ENCODE assay signal across 8 cellular contexts in genomic region chr7:44847509-44847919, GRCh38. TPM values are rescaled to one million over a fixed set of nuclear protein-coding genes. Genes with fewer than 3 reads are reported as not detected.
DNase-seq lines count a peak whose midpoint lies in the region; ATAC-seq and TF ChIP-seq lines count a peak whose summit lies in the region.

No MANE protein-coding gene starts in this region.

- peak overlapping the region; percentile 92 for H3K4me3 Mint-ChIP-seq in CD8-positive, alpha-beta T cell

- H3K27ac ChIP-seq in CD8-positive, alpha-beta T cell (ENCODE audit: low read depth, low read length), result peak overlapping the region; percentile 99

- peak overlapping the region; percentile 59 for H3K4me3 ChIP-seq in CD8-positive, alpha-beta T cell (ENCODE audit: low read depth, low read length)

- no peaks in the 10 kb centered on the region for H3K36me3 ChIP-seq in CD8-positive, alpha-beta T cell (ENCODE audit: insufficient read depth, low read length)

- peaks cover 30% of the 10 kb centered on the region for H3K4me1 ChIP-seq in CD8-positive, alpha-beta T cell (ENCODE audit: insufficient read depth, low read length)

- intact Hi-C loops in CD8-positive, alpha-beta T cell (cut with DNase I, micrococcal nuclease), result loop anchor here (1.0 to 5.0 kb wide), 7 partner anchors 99 to 357 kb away; partner anchors contain the start of genes MYO1G (in 1 of the 2), NUDCD3 (in 1 of the 2), TBRG4 (in 1 of the 2) and TMED4 (in 1 of the 2)

- peak overlapping the region; percentile 96 for H3K27ac Mint-ChIP-seq in CD8-positive, alpha-beta T cell

- DNase-seq in CD8-positive, alpha-beta T cell, result peak; percentile 75 to 92 (median 84)
- peak; percentile 81 for DNase-seq in NK-92 treated with Interleukin-12 subunit alpha and Interleukin-12 subunit beta, amount 100 ng/mL, for 24 hours (lab: John Stamatoyannopoulos, UW)
- DNase-seq in activated CD8-positive, alpha-beta memory T cell treated with anti-CD3 and anti-CD28 coated beads, Interleukin-2, amount 50 U/mL, for 48 hours, result peak; percentile 90
- DNase-seq in epidermal melanocyte (ENCODE audit: insufficient read length, low spot score) (peak; percentile 82), middle frontal gyrus (ENCODE audit: extremely low spot score, low spot score) (peak; percentile 77)
- DNase-seq in stimulated activated CD8-positive, alpha-beta memory T cell treated with anti-CD3 and anti-CD28 coated beads, Interleukin-2, amount 100 ng/mL, for 1 hour (ENCODE audit: low read depth in 2 of 2), result peak; percentile 69 to 74

- POLR2A ChIA-PET in CD8-positive, alpha-beta T cell (lab: Charles Lee), result interaction anchor here (1.0 to 4.4 kb wide), 11 partner anchors 10 to 274 kb away, joined by 4 to 37 read pairs (median 12); partner anchors contain the start of genes DDX56, OGDH, PURB and TMED4

- peak; percentile 56 for TF ChIP-seq CTCF in CD8-positive, alpha-beta T cell (IDR thresholded peaks at IDR 0.05)

- H3K4me1 Mint-ChIP-seq in CD8-positive, alpha-beta T cell (ENCODE audit: low read depth), result peaks cover 42% of the 10 kb centered on the region

- CTCF ChIA-PET in CD8-positive, alpha-beta T cell (lab: Charles Lee), result interaction anchor here (0.6 to 15.6 kb wide), 16 partner anchors 9 to 715 kb away, joined by 3 to 191 read pairs (median 4); partner anchors contain the start of gene OGDH

- H3K36me3 Mint-ChIP-seq in CD8-positive, alpha-beta T cell, result peaks cover 13% of the 10 kb centered on the region

- no peaks in the 10 kb centered on the region for H3K9me3 Mint-ChIP-seq in CD8-positive, alpha-beta T cell

- no peaks in the 10 kb centered on the region for H3K9me3 ChIP-seq in CD8-positive, alpha-beta T cell (ENCODE audit: low read length)

- ATAC-seq in CD8-positive, alpha-beta T cell, result peak; percentile 45
- ATAC-seq in GM19455 (IDR thresholded peaks at IDR 0.05; ENCODE audit: unreplicated experiment) (peak; percentile 74), HG03571 (IDR thresholded peaks at IDR 0.05; ENCODE audit: unreplicated experiment) (peak; percentile 56)

- no peaks in the 10 kb centered on the region for H3K27me3 Mint-ChIP-seq in CD8-positive, alpha-beta T cell (ENCODE audit: low read depth)

- H3K27me3 ChIP-seq in CD8-positive, alpha-beta T cell (ENCODE audit: insufficient read depth, low read length), result no peaks in the 10 kb centered on the region

RNA-seq across cellular contexts. Expression of gene H2AZ2, which starts 0.4 kb away (rescaled TPM):
- total RNA-seq in CD8-positive, alpha-beta T cell, result 100 to 1,000 TPM; 187 to 197 TPM

RNA-seq across cellular contexts. Expression of gene PURB, which starts 37.8 kb away (rescaled TPM):
- 10 to 100 TPM; 16.3 to 16.5 TPM for total RNA-seq in CD8-positive, alpha-beta T cell

RNA-seq across cellular contexts. Expression of gene PPIA, which starts 51.0 kb away (rescaled TPM):
- total RNA-seq in CD8-positive, alpha-beta T cell, result 100 to 1,000 TPM; 447 to 460 TPM

Comparison
In these comparisons a context has a peak if more than half of its experiments do, and no peak if none do; other contexts are left out.
1. Peak in every context shown above with its lines: DNase-seq, ATAC-seq, H3K4me3 ChIP-seq and H3K27ac ChIP-seq.